Comparison of ENCODE assay signal across 3 cellular contexts in the genomic region with DNA sequence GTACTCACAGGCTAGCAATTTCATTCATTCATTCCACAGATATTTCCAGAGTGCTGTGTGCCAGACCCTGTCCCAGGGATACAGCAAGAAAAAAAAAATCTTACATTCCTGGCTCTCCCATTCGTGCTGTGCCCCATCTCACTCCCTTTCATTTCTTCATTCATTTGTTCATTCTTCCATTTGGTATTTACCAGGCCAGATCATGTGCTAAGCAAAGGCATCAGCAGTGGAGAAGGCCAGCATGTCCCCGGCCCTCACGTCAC.
TF ChIP-seq lines count a peak whose summit lies in the region.

No MANE protein-coding gene starts in this region.

TF ChIP-seq in SK-N-SH, 30 proteins besides CTCF, POLR2A, EP300 and RAD21 (continued from another document and continues in another):
- TF ChIP-seq, protein P1, sequence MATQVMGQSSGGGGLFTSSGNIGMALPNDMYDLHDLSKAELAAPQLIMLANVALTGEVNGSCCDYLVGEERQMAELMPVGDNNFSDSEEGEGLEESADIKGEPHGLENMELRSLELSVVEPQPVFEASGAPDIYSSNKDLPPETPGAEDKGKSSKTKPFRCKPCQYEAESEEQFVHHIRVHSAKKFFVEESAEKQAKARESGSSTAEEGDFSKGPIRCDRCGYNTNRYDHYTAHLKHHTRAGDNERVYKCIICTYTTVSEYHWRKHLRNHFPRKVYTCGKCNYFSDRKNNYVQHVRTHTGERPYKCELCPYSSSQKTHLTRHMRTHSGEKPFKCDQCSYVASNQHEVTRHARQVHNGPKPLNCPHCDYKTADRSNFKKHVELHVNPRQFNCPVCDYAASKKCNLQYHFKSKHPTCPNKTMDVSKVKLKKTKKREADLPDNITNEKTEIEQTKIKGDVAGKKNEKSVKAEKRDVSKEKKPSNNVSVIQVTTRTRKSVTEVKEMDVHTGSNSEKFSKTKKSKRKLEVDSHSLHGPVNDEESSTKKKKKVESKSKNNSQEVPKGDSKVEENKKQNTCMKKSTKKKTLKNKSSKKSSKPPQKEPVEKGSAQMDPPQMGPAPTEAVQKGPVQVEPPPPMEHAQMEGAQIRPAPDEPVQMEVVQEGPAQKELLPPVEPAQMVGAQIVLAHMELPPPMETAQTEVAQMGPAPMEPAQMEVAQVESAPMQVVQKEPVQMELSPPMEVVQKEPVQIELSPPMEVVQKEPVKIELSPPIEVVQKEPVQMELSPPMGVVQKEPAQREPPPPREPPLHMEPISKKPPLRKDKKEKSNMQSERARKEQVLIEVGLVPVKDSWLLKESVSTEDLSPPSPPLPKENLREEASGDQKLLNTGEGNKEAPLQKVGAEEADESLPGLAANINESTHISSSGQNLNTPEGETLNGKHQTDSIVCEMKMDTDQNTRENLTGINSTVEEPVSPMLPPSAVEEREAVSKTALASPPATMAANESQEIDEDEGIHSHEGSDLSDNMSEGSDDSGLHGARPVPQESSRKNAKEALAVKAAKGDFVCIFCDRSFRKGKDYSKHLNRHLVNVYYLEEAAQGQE (IDR thresholded peaks at IDR 0.05; ENCODE audit: low read depth, low read length): no peak
- TF ChIP-seq, protein P2, sequence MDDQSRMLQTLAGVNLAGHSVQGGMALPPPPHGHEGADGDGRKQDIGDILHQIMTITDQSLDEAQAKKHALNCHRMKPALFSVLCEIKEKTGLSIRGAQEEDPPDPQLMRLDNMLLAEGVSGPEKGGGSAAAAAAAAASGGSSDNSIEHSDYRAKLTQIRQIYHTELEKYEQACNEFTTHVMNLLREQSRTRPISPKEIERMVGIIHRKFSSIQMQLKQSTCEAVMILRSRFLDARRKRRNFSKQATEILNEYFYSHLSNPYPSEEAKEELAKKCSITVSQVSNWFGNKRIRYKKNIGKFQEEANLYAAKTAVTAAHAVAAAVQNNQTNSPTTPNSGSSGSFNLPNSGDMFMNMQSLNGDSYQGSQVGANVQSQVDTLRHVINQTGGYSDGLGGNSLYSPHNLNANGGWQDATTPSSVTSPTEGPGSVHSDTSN (IDR thresholded peaks at IDR 0.05): no peak
- TF ChIP-seq SIN3A (IDR thresholded peaks at IDR 0.05; ENCODE audit: borderline replicate concordance, low read depth, low read length): no peak
- no peak for TF ChIP-seq GABPA (IDR thresholded peaks at IDR 0.05; ENCODE audit: low read depth)
- TF ChIP-seq POLR2AphosphoS5 (IDR thresholded peaks at IDR 0.05; ENCODE audit: low read depth, low read length): no peak
- no peak for TF ChIP-seq RXRA (IDR thresholded peaks at IDR 0.05; ENCODE audit: borderline replicate concordance, low read depth)
- TF ChIP-seq, protein P3, sequence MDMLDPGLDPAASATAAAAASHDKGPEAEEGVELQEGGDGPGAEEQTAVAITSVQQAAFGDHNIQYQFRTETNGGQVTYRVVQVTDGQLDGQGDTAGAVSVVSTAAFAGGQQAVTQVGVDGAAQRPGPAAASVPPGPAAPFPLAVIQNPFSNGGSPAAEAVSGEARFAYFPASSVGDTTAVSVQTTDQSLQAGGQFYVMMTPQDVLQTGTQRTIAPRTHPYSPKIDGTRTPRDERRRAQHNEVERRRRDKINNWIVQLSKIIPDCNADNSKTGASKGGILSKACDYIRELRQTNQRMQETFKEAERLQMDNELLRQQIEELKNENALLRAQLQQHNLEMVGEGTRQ (IDR thresholded peaks at IDR 0.05; ENCODE audit: borderline replicate concordance, low read depth, low read length): no peak
- TF ChIP-seq FOSL2 (IDR thresholded peaks at IDR 0.05; ENCODE audit: borderline replicate concordance, low read depth): no peak
- no peak for TF ChIP-seq TCF12 (IDR thresholded peaks at IDR 0.05)
- no peak for TF ChIP-seq NFIC (IDR thresholded peaks at IDR 0.05; ENCODE audit: borderline replicate concordance)
- no peak for TF ChIP-seq RCOR1 (IDR thresholded peaks at IDR 0.05; ENCODE audit: low read length)
- TF ChIP-seq, protein P4, sequence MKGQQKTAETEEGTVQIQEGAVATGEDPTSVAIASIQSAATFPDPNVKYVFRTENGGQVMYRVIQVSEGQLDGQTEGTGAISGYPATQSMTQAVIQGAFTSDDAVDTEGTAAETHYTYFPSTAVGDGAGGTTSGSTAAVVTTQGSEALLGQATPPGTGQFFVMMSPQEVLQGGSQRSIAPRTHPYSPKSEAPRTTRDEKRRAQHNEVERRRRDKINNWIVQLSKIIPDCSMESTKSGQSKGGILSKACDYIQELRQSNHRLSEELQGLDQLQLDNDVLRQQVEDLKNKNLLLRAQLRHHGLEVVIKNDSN (IDR thresholded peaks at IDR 0.05; ENCODE audit: borderline replicate concordance, low read depth): no peak
- TF ChIP-seq TEAD4 (IDR thresholded peaks at IDR 0.05; ENCODE audit: borderline replicate concordance, insufficient read depth): no peak
- TF ChIP-seq ELF1 (IDR thresholded peaks at IDR 0.05): no peak

TF ChIP-seq in SK-N-SH treated with all-trans-retinoic acid at 6 μM for 48 hours, 23 proteins besides CTCF, POLR2A, EP300 and RAD21 (continued from another document):
- TF ChIP-seq, protein P5, sequence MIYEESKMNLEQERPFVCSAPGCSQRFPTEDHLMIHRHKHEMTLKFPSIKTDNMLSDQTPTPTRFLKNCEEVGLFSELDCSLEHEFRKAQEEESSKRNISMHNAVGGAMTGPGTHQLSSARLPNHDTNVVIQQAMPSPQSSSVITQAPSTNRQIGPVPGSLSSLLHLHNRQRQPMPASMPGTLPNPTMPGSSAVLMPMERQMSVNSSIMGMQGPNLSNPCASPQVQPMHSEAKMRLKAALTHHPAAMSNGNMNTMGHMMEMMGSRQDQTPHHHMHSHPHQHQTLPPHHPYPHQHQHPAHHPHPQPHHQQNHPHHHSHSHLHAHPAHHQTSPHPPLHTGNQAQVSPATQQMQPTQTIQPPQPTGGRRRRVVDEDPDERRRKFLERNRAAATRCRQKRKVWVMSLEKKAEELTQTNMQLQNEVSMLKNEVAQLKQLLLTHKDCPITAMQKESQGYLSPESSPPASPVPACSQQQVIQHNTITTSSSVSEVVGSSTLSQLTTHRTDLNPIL (CRISPR knock-in tag; IDR thresholded peaks at IDR 0.05; ENCODE audit: low read depth): no peak
- TF ChIP-seq CSDC2 (CRISPR knock-in tag; IDR thresholded peaks at IDR 0.05) (no peak), ESRRG (CRISPR knock-in tag; IDR thresholded peaks at IDR 0.05) (no peak), SNAI2 (CRISPR knock-in tag; IDR thresholded peaks at IDR 0.05) (no peak), ZNF70 (CRISPR knock-in tag; IDR thresholded peaks at IDR 0.05) (no peak), ZFP3 (CRISPR knock-in tag; IDR thresholded peaks at IDR 0.05) (no peak), GLIS3 (CRISPR knock-in tag; IDR thresholded peaks at IDR 0.05) (no peak), ISL1 (CRISPR knock-in tag; IDR thresholded peaks at IDR 0.05) (no peak), ARNTL (CRISPR knock-in tag; IDR thresholded peaks at IDR 0.05; ENCODE audit: borderline replicate concordance, low read depth) (no peak), RARB (CRISPR knock-in tag; IDR thresholded peaks at IDR 0.05) (no peak), PPARA (CRISPR knock-in tag; IDR thresholded peaks at IDR 0.05; ENCODE audit: borderline replicate concordance) (no peak)
- TF ChIP-seq, protein P6, sequence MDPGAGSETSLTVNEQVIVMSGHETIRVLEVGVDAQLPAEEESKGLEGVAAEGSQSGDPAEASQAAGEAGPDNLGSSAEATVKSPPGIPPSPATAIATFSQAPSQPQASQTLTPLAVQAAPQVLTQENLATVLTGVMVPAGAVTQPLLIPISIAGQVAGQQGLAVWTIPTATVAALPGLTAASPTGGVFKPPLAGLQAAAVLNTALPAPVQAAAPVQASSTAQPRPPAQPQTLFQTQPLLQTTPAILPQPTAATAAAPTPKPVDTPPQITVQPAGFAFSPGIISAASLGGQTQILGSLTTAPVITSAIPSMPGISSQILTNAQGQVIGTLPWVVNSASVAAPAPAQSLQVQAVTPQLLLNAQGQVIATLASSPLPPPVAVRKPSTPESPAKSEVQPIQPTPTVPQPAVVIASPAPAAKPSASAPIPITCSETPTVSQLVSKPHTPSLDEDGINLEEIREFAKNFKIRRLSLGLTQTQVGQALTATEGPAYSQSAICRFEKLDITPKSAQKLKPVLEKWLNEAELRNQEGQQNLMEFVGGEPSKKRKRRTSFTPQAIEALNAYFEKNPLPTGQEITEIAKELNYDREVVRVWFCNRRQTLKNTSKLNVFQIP (CRISPR knock-in tag; IDR thresholded peaks at IDR 0.05; ENCODE audit: borderline replicate concordance, low read depth): no peak

TF ChIP-seq in HEK293, 187 proteins besides CTCF, POLR2A, EP300 and RAD21 (continued from another document):
- TF ChIP-seq, protein P7, sequence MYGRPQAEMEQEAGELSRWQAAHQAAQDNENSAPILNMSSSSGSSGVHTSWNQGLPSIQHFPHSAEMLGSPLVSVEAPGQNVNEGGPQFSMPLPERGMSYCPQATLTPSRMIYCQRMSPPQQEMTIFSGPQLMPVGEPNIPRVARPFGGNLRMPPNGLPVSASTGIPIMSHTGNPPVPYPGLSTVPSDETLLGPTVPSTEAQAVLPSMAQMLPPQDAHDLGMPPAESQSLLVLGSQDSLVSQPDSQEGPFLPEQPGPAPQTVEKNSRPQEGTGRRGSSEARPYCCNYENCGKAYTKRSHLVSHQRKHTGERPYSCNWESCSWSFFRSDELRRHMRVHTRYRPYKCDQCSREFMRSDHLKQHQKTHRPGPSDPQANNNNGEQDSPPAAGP (tag by site-specific recombination; IDR thresholded peaks at IDR 0.05): no peak
TF ChIP-seq in HEK293: peak in this region for 1.
